In genomic region chr13:44484562-44485164, GRCh38 we compare ENCODE assay signal across 11 cellular contexts.
DNase-seq lines count a peak whose midpoint lies in the region; ATAC-seq and FAIRE-seq lines count a peak whose summit lies in the region.
"Had no signal": no experiment of that assay in that cellular context is flagged by ENCODE, and none has a peak within 500 bp of the region (broad histone marks: within the 10 kb centered on the region; RNA-seq: fewer than 3 reads in every experiment).

No MANE protein-coding gene starts in this region.

- peaks cover 24% of the 10 kb centered on the region for H3K4me1 Mint-ChIP-seq in stimulated activated naive CD8-positive, alpha-beta T cell treated with anti-CD3 and anti-CD28 coated beads, Interleukin-15, Interleukin-2, amounts not matched to agents 100 ng/mL and 50 ng/mL, for 24 hours (ENCODE audit: low read depth)

- no peaks in the 10 kb centered on the region for H3K27me3 Mint-ChIP-seq in stimulated activated naive CD8-positive, alpha-beta T cell treated with anti-CD3 and anti-CD28 coated beads, Interleukin-15, Interleukin-2, amounts not matched to agents 100 ng/mL and 50 ng/mL, for 24 hours

- H3K27ac Mint-ChIP-seq in stimulated activated naive CD8-positive, alpha-beta T cell treated with anti-CD3 and anti-CD28 coated beads, Interleukin-15, Interleukin-2, amounts not matched to agents 100 ng/mL and 50 ng/mL, for 24 hours, result peak overlapping the region; percentile 49

- no peaks in the 10 kb centered on the region for H3K9me3 Mint-ChIP-seq in stimulated activated naive CD8-positive, alpha-beta T cell treated with anti-CD3 and anti-CD28 coated beads, Interleukin-15, Interleukin-2, amounts not matched to agents 100 ng/mL and 50 ng/mL, for 24 hours

- H3K4me3 Mint-ChIP-seq in stimulated activated naive CD8-positive, alpha-beta T cell treated with anti-CD3 and anti-CD28 coated beads, Interleukin-15, Interleukin-2, amounts not matched to agents 100 ng/mL and 50 ng/mL, for 24 hours, result peak overlapping the region; percentile 73

- ATAC-seq in stimulated activated naive CD8-positive, alpha-beta T cell treated with anti-CD3 and anti-CD28 coated beads, Interleukin-15, Interleukin-2, amounts not matched to agents 100 U/mL and 50 U/mL, for 24 hours, result no peak

- no peak for DNase-seq in stimulated activated naive CD8-positive, alpha-beta T cell treated with anti-CD3 and anti-CD28 coated beads, Interleukin-15, Interleukin-2, amounts not matched to agents 100 U/mL and 50 U/mL, for 24 hours
- DNase-seq in KG1 (lab: John Stamatoyannopoulos, UW), result peak; percentile 62
- peak; percentile 7 for DNase-seq in dermis blood vessel endothelial cell
- DNase-seq in activated CD4-positive, CD25-positive, alpha-beta regulatory T cell treated with anti-CD3 and anti-CD28 coated beads, Interleukin-2, amount 50 U/mL, for 72 hours, result no peak
- no peak for DNase-seq in HuH-7 (ENCODE audit: low spot score)
- no peak for DNase-seq in NCI-H345 treated with DMSO at 0.1 percent for 48 hours (lab: John Stamatoyannopoulos, UW; ENCODE audit: unreplicated experiment)
- DNase-seq in HTR-8/SVneo (ENCODE audit: insufficient read length, low spot score), result no peak
- DNase-seq: glutamatergic neuron, NCI-H526, upper lobe of left lung had no signal

- H3K36me3 Mint-ChIP-seq in stimulated activated naive CD8-positive, alpha-beta T cell treated with anti-CD3 and anti-CD28 coated beads, Interleukin-15, Interleukin-2, amounts not matched to agents 100 ng/mL and 50 ng/mL, for 24 hours (ENCODE audit: low read depth), result no peaks in the 10 kb centered on the region

- FAIRE-seq in HTR-8/SVneo (lab: Jason Lieb, UNC), result no peak

Comparison
In these comparisons a context has a peak if more than half of its experiments do, and no peak if none do; other contexts are left out.
1. DNase-seq: peak in KG1 (single experiment) and dermis blood vessel endothelial cell (single experiment); none in stimulated activated naive CD8-positive, alpha-beta T cell treated with anti-CD3 and anti-CD28 coated beads, Interleukin-15, Interleukin-2, amounts not matched to agents 100 U/mL and 50 U/mL, for 24 hours (single experiment), activated CD4-positive, CD25-positive, alpha-beta regulatory T cell treated with anti-CD3 and anti-CD28 coated beads, Interleukin-2, amount 50 U/mL, for 72 hours (single experiment), HuH-7 (single experiment), NCI-H345 treated with DMSO at 0.1 percent for 48 hours (single experiment) and HTR-8/SVneo (single experiment).